Comparison of ENCODE assay signal across 26 cellular contexts in genomic region chr7:43135129-43135528, GRCh38. TPM values are rescaled to one million over a fixed set of nuclear protein-coding genes. Genes with fewer than 3 reads are reported as not detected.
DNase-seq lines count a peak whose midpoint lies in the region; ATAC-seq and TF ChIP-seq lines count a peak whose summit lies in the region.
"Had no signal": no experiment of that assay in that cellular context is flagged by ENCODE, and none has a peak within 500 bp of the region (broad histone marks: within the 10 kb centered on the region; RNA-seq: fewer than 3 reads in every experiment).

No MANE protein-coding gene starts in this region.

- intact Hi-C loops in esophagus squamous epithelium (cut with DNase I) = no loop called here

- H3K36me3 ChIP-seq in esophagus squamous epithelium = no peaks in the 10 kb centered on the region
- H3K36me3 ChIP-seq: neutrophil, tibial artery had no signal

- no peaks in the 10 kb centered on the region for H3K4me1 ChIP-seq in esophagus squamous epithelium
- H3K4me1 ChIP-seq: Caco-2 had no signal

- H3K9me3 ChIP-seq in esophagus squamous epithelium = no peaks in the 10 kb centered on the region
- H3K9me3 ChIP-seq: Caco-2, neutrophil, tibial artery had no signal

- H3K27ac ChIP-seq in esophagus squamous epithelium = no peak overlapping the region
- H3K27ac ChIP-seq: dorsolateral prefrontal cortex, neutrophil, SK-N-MC, tibial artery had no signal

- peak; percentile 43 for DNase-seq in HPDE6-E6E7 (ENCODE audit: extremely low spot score)
- DNase-seq in SW480 (ENCODE audit: low spot score) = peak; percentile 32
- peak; percentile 83 for DNase-seq in iPS DF 19.7 (ENCODE audit: low read depth, low spot score)
- DNase-seq in esophagus squamous epithelium (lab: John Stamatoyannopoulos, UW) = no peak
- no peak for DNase-seq in NK-92 (lab: John Stamatoyannopoulos, UW; ENCODE audit: unreplicated experiment)
- no peak for DNase-seq in HUDEP-2 (lab: John Stamatoyannopoulos, UW; ENCODE audit: unreplicated experiment in 76 of 76)
- DNase-seq: activated B cell treated with CpG ODN at 0.5 μM for 24 hours; activated CD4-positive, alpha-beta memory T cell treated with anti-CD3 and anti-CD28 coated beads for 36 hours; activated naive CD4-positive, alpha-beta T cell treated with anti-CD3 and anti-CD28 coated beads for 36 hours; activated T-cell treated with anti-CD3 and anti-CD28 coated beads, Interleukin-2, amount 50 U/mL, for 1 hour; amygdala; Caco-2; dorsolateral prefrontal cortex; erythroblast; KG1; left ventricle myocardium superior; NCI-H187 treated with DMSO at 0.1 percent for 48 hours; NCI-H446; stimulated activated CD4-positive, alpha-beta T cell treated with anti-CD3 and anti-CD28 coated beads, Interleukin-4, amount 100 ng/mL, for 1 hour; stimulated activated naive CD8-positive, alpha-beta T cell treated with anti-CD3 and anti-CD28 coated beads, Interleukin-15, Interleukin-2, amounts not matched to agents 100 U/mL and 50 U/mL, for 24 hours; tibial artery had no signal

- peaks cover 0 to 9% (median 0%) of the 10 kb centered on the region in 4 donors for H3K27me3 ChIP-seq in esophagus squamous epithelium
- H3K27me3 ChIP-seq: tibial artery had no signal

- H3K4me3 ChIP-seq in esophagus squamous epithelium = no peak overlapping the region
- H3K4me3 ChIP-seq: dorsolateral prefrontal cortex, SK-N-MC, tibial artery had no signal

- TF ChIP-seq CTCF in esophagus squamous epithelium (IDR thresholded peaks at IDR 0.05) = no peak

- ATAC-seq in GM21526 (IDR thresholded peaks at IDR 0.05; ENCODE audit: low FRiP score, unreplicated experiment) = no peak
- ATAC-seq: left ventricle myocardium superior; Panc1; stimulated activated naive CD8-positive, alpha-beta T cell treated with anti-CD3 and anti-CD28 coated beads, Interleukin-15, Interleukin-2, amounts not matched to agents 100 U/mL and 50 U/mL, for 24 hours had no signal

- no peak for TF ChIP-seq POLR2A in esophagus squamous epithelium (IDR thresholded peaks at IDR 0.05)

- WGBS in esophagus squamous epithelium, 2 donors = 45 to 57% methylated on average over 1 of the region's 1 CpG

RNA-seq across cellular contexts. Expression of gene HECW1, which starts 22.7 kb away (rescaled TPM):
- under 1 TPM in 3 of 4 donors, not detected in 1; 0.18 to 0.57 (median 0.19) TPM for total RNA-seq in esophagus squamous epithelium
- total RNA-seq: activated B cell treated with CpG ODN at 0.5 μM for 24 hours; activated CD4-positive, alpha-beta memory T cell treated with anti-CD3 and anti-CD28 coated beads for 36 hours; activated naive CD4-positive, alpha-beta T cell treated with anti-CD3 and anti-CD28 coated beads for 36 hours; left ventricle myocardium superior; pulmonary artery endothelial cell had no signal

Comparison
In these comparisons a context has a peak if more than half of its experiments do, and no peak if none do; other contexts are left out.
1. DNase-seq: peak in HPDE6-E6E7 (single experiment), SW480 (single experiment) and iPS DF 19.7 (single experiment); none in esophagus squamous epithelium (single experiment), NK-92 (single experiment) and HUDEP-2 (0 of 76).